In the genomic region with DNA sequence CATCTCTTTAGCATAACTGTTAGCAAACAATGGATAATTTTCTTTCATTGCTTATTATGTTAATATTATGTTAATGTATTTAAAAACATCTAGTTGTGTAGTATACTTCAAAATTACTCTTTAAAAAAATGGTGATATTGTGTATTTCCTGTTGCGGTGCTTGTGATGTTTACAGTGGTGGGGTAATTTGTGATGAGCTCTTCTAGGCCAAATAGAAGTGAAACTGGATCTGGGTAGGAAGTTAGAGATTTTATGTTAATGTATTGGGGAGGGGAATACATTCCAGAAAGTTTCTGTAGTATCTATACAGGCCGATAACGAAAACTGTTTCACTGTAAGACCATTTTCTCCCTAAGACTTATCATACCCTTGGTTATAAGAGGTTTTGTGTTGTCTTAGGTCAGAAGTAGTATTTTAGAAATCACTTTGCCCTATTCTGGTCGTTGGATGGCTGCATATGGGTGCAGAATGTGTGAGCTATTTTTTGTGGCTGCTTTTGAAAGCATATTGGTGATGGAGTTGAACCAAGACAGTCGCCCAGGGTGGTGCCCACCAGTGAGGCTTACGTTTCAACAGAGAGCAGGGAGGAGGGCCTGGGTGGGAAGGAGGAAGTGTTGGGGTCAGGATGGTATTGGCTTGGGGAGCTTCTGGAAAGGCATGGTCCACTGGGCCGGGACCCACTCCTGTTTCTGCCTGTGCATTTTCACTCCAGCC, we compare ENCODE assay signal across 12 cellular contexts. TPM values are rescaled to one million over a fixed set of nuclear protein-coding genes. Genes with fewer than 3 reads are reported as not detected.
DNase-seq lines count a peak whose midpoint lies in the region; ATAC-seq and TF ChIP-seq lines count a peak whose summit lies in the region.
"Had no signal": no experiment of that assay in that cellular context is flagged by ENCODE, and none has a peak within 500 bp of the region (broad histone marks: within the 10 kb centered on the region; RNA-seq: fewer than 3 reads in every experiment).

No MANE protein-coding gene starts in this region.

- TF ChIP-seq POLR2A in gastroesophageal sphincter (IDR thresholded peaks at IDR 0.05) (no peak), stomach (IDR thresholded peaks at IDR 0.05) (no peak)

- H3K4me1 Mint-ChIP-seq in activated T-cell treated with anti-CD3 and anti-CD28 coated beads, Interleukin-2, amount 50 U/mL, for 72 hours (ENCODE audit: low read depth): peaks cover 82% of the 10 kb centered on the region
- H3K4me1 Mint-ChIP-seq in T-helper 17 cell: peaks cover 47% of the 10 kb centered on the region

- peak overlapping the region; percentile 70 for H3K27ac Mint-ChIP-seq in activated T-cell treated with anti-CD3 and anti-CD28 coated beads, Interleukin-2, amount 50 U/mL, for 72 hours
- peak overlapping the region; percentile 94 for H3K27ac Mint-ChIP-seq in T-helper 17 cell

- TF ChIP-seq CTCF in gastroesophageal sphincter (IDR thresholded peaks at IDR 0.05) (no peak), stomach (IDR thresholded peaks at IDR 0.05) (no peak), mucosa of descending colon (IDR thresholded peaks at IDR 0.05) (no peak)

- peaks cover 3% of the 10 kb centered on the region in 2 donors for H3K36me3 Mint-ChIP-seq in activated T-cell treated with anti-CD3 and anti-CD28 coated beads, Interleukin-2, amount 50 U/mL, for 72 hours (ENCODE audit: insufficient read depth in 2 of 2)
- no peaks in the 10 kb centered on the region for H3K36me3 Mint-ChIP-seq in T-helper 17 cell (ENCODE audit: low read depth)

- H3K4me3 ChIP-seq in gastroesophageal sphincter: no peak overlapping the region
- no peak overlapping the region for H3K4me3 ChIP-seq in stomach
- no peak overlapping the region for H3K4me3 ChIP-seq in mucosa of descending colon
- H3K4me3 ChIP-seq: coronary artery had no signal

- peak overlapping the region in 3 of 4 donors; percentile 27 to 92 (median 44) for H3K27ac ChIP-seq in gastroesophageal sphincter
- H3K27ac ChIP-seq in stomach: peak overlapping the region in 4 of 5 donors; percentile 29 to 87 (median 49)

- ATAC-seq in activated T-cell treated with anti-CD3 and anti-CD28 coated beads, Interleukin-2, amount 50 U/mL, for 72 hours (replicated peaks in 1 of 2): peak; percentile 15 to 28
- ATAC-seq in T-helper 17 cell: peak; percentile 76
- no peak for ATAC-seq in gastroesophageal sphincter
- no peak for ATAC-seq in HG02798 (IDR thresholded peaks at IDR 0.05; ENCODE audit: poor library complexity, unreplicated experiment)
- no peak for ATAC-seq in mucosa of descending colon

- H3K27me3 ChIP-seq in gastroesophageal sphincter: no peaks in the 10 kb centered on the region
- no peaks in the 10 kb centered on the region for H3K27me3 ChIP-seq in stomach
- H3K27me3 ChIP-seq: BE2C had no signal

- TF ChIP-seq EP300 in gastroesophageal sphincter (IDR thresholded peaks at IDR 0.05) (no peak), stomach (IDR thresholded peaks at IDR 0.05) (no peak)

- no peak for DNase-seq in activated T-cell treated with anti-CD3 and anti-CD28 coated beads, Interleukin-2, amount 50 U/mL, for 72 hours
- no peak for DNase-seq in activated T-cell treated with anti-CD3 and anti-CD28 coated beads, Interleukin-2, amount 50 U/mL, for 48 hours
- DNase-seq in T-helper 17 cell: no peak
- DNase-seq in stomach: no peak
- no peak for DNase-seq in mucosa of descending colon
- no peak for DNase-seq in SW 1271 (lab: John Stamatoyannopoulos, UW)
- DNase-seq: BE2C, Kasumi-1, OCI-M1 had no signal

- H3K4me3 Mint-ChIP-seq in activated T-cell treated with anti-CD3 and anti-CD28 coated beads, Interleukin-2, amount 50 U/mL, for 72 hours: peak overlapping the region; percentile 42 to 80
- peak overlapping the region; percentile 70 for H3K4me3 Mint-ChIP-seq in T-helper 17 cell

- H3K36me3 ChIP-seq in gastroesophageal sphincter (no peaks in the 10 kb centered on the region), stomach (no peaks in the 10 kb centered on the region), mucosa of descending colon (ENCODE audit: low read depth) (no peaks in the 10 kb centered on the region)
- H3K36me3 ChIP-seq: BE2C had no signal

- no peaks in the 10 kb centered on the region for H3K27me3 Mint-ChIP-seq in activated T-cell treated with anti-CD3 and anti-CD28 coated beads, Interleukin-2, amount 50 U/mL, for 72 hours (ENCODE audit: low read depth)
- no peaks in the 10 kb centered on the region for H3K27me3 Mint-ChIP-seq in T-helper 17 cell

- intact Hi-C loops in stomach (cut with DNase I; ENCODE audit: low total_unique reads): no loop called here
- intact Hi-C loops in mucosa of descending colon (cut with DNase I, micrococcal nuclease): no loop called here

- H3K4me1 ChIP-seq in gastroesophageal sphincter (peaks cover under 1 to 91% (median 6%) of the 10 kb centered on the region in 3 donors), stomach (peaks cover 20 to 87% (median 59%) of the 10 kb centered on the region in 4 donors), mucosa of descending colon (ENCODE audit: low read depth) (peaks cover 67% of the 10 kb centered on the region)

- H3K9me3 Mint-ChIP-seq in activated T-cell treated with anti-CD3 and anti-CD28 coated beads, Interleukin-2, amount 50 U/mL, for 72 hours: no peaks in the 10 kb centered on the region

- WGBS in gastroesophageal sphincter (ENCODE audit: low coverage in 1 of 2), 2 donors: 63 to 76% methylated on average over 4 to 7 of the region's 7 CpGs
- 63 to 76% (median 71%) methylated on average over 7 of the region's 7 CpGs for WGBS in stomach, 5 donors

- H3K9me3 ChIP-seq in T-helper 17 cell (ENCODE audit: control insufficient read depth, low read length, poor library complexity, severe bottlenecking) (no peaks in the 10 kb centered on the region), gastroesophageal sphincter (no peaks in the 10 kb centered on the region), stomach (no peaks in the 10 kb centered on the region), mucosa of descending colon (no peaks in the 10 kb centered on the region)
- H3K9me3 ChIP-seq: BE2C had no signal

RNA-seq across cellular contexts. Expression of gene TSHZ1, which starts 5.8 kb away (rescaled TPM):
- total RNA-seq in activated T-cell treated with anti-CD3 and anti-CD28 coated beads, Interleukin-2, amount 50 U/mL, for 72 hours: 10 to 100 TPM; 18.1 to 19.2 TPM
- total RNA-seq in T-helper 17 cell (10 to 100 TPM; 17.5 to 17.6 TPM), gastroesophageal sphincter (10 to 100 TPM; 22.3 to 41.7 (median 33.8) TPM), stomach (10 to 100 TPM in 3 of 5 donors, 1 to 10 TPM in 2; 7.0 to 21.0 (median 14.8) TPM), mucosa of descending colon (10 to 100 TPM; 22.7 to 66.6 (median 36.9) TPM)
- 1 to 10 TPM; 4.2 to 7.0 (median 5.0) TPM for polyA plus RNA-seq in stomach

RNA-seq across cellular contexts. Expression of gene PTGR3, which starts 7.4 kb away (rescaled TPM):
- total RNA-seq in activated T-cell treated with anti-CD3 and anti-CD28 coated beads, Interleukin-2, amount 50 U/mL, for 72 hours: 10 to 100 TPM; 40.4 to 41.8 TPM
- 10 to 100 TPM; 20.8 to 25.1 TPM for total RNA-seq in T-helper 17 cell
- 10 to 100 TPM; 24.9 to 46.8 (median 29.6) TPM for total RNA-seq in gastroesophageal sphincter
- total RNA-seq in stomach: 10 to 100 TPM; 10.4 to 45.5 (median 19.3) TPM
- 10 to 100 TPM in 2 of 3 donors, 1 to 10 TPM in 1; 9.9 to 13.8 (median 10.6) TPM for polyA plus RNA-seq in stomach
- 10 to 100 TPM; 47.6 to 61.4 (median 57.1) TPM for total RNA-seq in mucosa of descending colon

Comparison
In these comparisons a context has a peak if more than half of its experiments do, and no peak if none do; other contexts are left out.
1. ATAC-seq: peak in activated T-cell treated with anti-CD3 and anti-CD28 coated beads, Interleukin-2, amount 50 U/mL, for 72 hours (2 of 2) and T-helper 17 cell (single experiment); none in gastroesophageal sphincter (single experiment), HG02798 (single experiment) and mucosa of descending colon (single experiment).